In genomic region chr3:57227204-57227929, GRCh38 we compare ENCODE assay signal across 8 cellular contexts. TPM values are rescaled to one million over a fixed set of nuclear protein-coding genes. Genes with fewer than 3 reads are reported as not detected.
DNase-seq lines count a peak whose midpoint lies in the region; ATAC-seq and TF ChIP-seq lines count a peak whose summit lies in the region.

Gene APPL1, plus strand, starts transcription at chr3:57227729. Its CDS starts 155 bp downstream, at chr3:57227884.

- H3K4me1 Mint-ChIP-seq in activated CD4-positive, alpha-beta T cell treated with anti-CD3 and anti-CD28 coated beads, Interleukin-2, amount 10 ng/mL, durations not matched to agents 7 days and 5 days, result peaks cover 30% of the 10 kb centered on the region

- peak; percentile 95 for DNase-seq in Ammon's horn (ENCODE audit: low spot score)
- DNase-seq in NCI-H510A (lab: John Stamatoyannopoulos, UW), result peak; percentile 73
- peak; percentile 88 for DNase-seq in activated CD4-positive, alpha-beta T cell treated with anti-CD3 and anti-CD28 coated beads, Interleukin-2, amount 10 ng/mL, durations not matched to agents 7 days and 5 days
- peak; percentile 96 for DNase-seq in coronary artery (ENCODE audit: low spot score)
- peak; percentile 91 to 94 for DNase-seq in left colon
- peak; percentile 78 to 87 for DNase-seq in stimulated activated CD4-positive, alpha-beta T cell treated with anti-CD3 and anti-CD28 coated beads, Interleukin-1b, Interleukin-23, amount 100 ng/mL, for 4 hours (ENCODE audit: low read depth in 2 of 2)

- CTCF ChIA-PET in activated CD4-positive, alpha-beta T cell treated with anti-CD3 and anti-CD28 coated beads, Interleukin-2, amount 10 ng/mL, durations not matched to agents 7 days and 5 days (lab: Charles Lee), result interaction anchor here (0.6 to 1.3 kb wide), 3 partner anchors 16 to 91 kb away, joined by 3 read pairs; no protein-coding TSS in a partner anchor

- H3K4me3 Mint-ChIP-seq in activated CD4-positive, alpha-beta T cell treated with anti-CD3 and anti-CD28 coated beads, Interleukin-2, amount 10 ng/mL, durations not matched to agents 7 days and 5 days, result peak within 1 kb of the TSS; percentile 87

- no peaks in the 10 kb centered on the region for H3K9me3 Mint-ChIP-seq in activated CD4-positive, alpha-beta T cell treated with anti-CD3 and anti-CD28 coated beads, Interleukin-2, amount 10 ng/mL, durations not matched to agents 7 days and 5 days

- intact Hi-C loops in left colon (cut with DNase I, micrococcal nuclease), result loop anchor here in 1 of 2 donors (10.0 kb wide), 1 partner anchor 233 kb away; no protein-coding TSS in a partner anchor

- peak within 1 kb of the TSS; percentile 82 for H3K27ac Mint-ChIP-seq in activated CD4-positive, alpha-beta T cell treated with anti-CD3 and anti-CD28 coated beads, Interleukin-2, amount 10 ng/mL, durations not matched to agents 7 days and 5 days

- TF ChIP-seq CTCF in coronary artery (IDR thresholded peaks at IDR 0.05), result no peak

- peaks cover 3% of the 10 kb centered on the region for H3K27me3 Mint-ChIP-seq in activated CD4-positive, alpha-beta T cell treated with anti-CD3 and anti-CD28 coated beads, Interleukin-2, amount 10 ng/mL, durations not matched to agents 7 days and 5 days

- POLR2A ChIA-PET in activated CD4-positive, alpha-beta T cell treated with anti-CD3 and anti-CD28 coated beads, Interleukin-2, amount 10 ng/mL, durations not matched to agents 7 days and 5 days (lab: Charles Lee), result no interaction called here

- ATAC-seq in GM19023 (IDR thresholded peaks at IDR 0.05; ENCODE audit: unreplicated experiment), result peak; percentile 92
- ATAC-seq in HG03196 (IDR thresholded peaks at IDR 0.05; ENCODE audit: unreplicated experiment), result peak; percentile 90
- peak; percentile 88 for ATAC-seq in left colon

- no peaks in the 10 kb centered on the region for H3K36me3 Mint-ChIP-seq in activated CD4-positive, alpha-beta T cell treated with anti-CD3 and anti-CD28 coated beads, Interleukin-2, amount 10 ng/mL, durations not matched to agents 7 days and 5 days (ENCODE audit: low read depth)

- H3K27ac ChIP-seq in coronary artery, result peak within 1 kb of the TSS; percentile 86 to 95

- peak within 1 kb of the TSS; percentile 88 for H3K4me3 ChIP-seq in coronary artery

RNA-seq across cellular contexts. Expression of gene APPL1, which starts in this region (rescaled TPM):
- 10 to 100 TPM; 33.2 to 38.5 TPM for total RNA-seq in activated CD4-positive, alpha-beta T cell treated with anti-CD3 and anti-CD28 coated beads, Interleukin-2, amount 10 ng/mL, durations not matched to agents 7 days and 5 days
- 10 to 100 TPM; 25.7 to 38.8 TPM for total RNA-seq in left colon

Comparison
In these comparisons a context has a peak if more than half of its experiments do, and no peak if none do; other contexts are left out.
1. Peak in every context shown above with its lines: DNase-seq, ATAC-seq, H3K4me3 ChIP-seq and H3K27ac ChIP-seq.